ENCODE assay signal across 1 cellular context in genomic region chr11:581752-582151, GRCh38.
TF ChIP-seq lines count a peak whose summit lies in the region.

No MANE protein-coding gene starts in this region.

TF ChIP-seq in HepG2, 621 proteins besides CTCF, POLR2A, EP300 and RAD21:
- peak; percentile 32 for TF ChIP-seq RBM22 (optimal IDR thresholded peaks at IDR 0.05; ENCODE audit: low read length)
- TF ChIP-seq, protein P1, sequence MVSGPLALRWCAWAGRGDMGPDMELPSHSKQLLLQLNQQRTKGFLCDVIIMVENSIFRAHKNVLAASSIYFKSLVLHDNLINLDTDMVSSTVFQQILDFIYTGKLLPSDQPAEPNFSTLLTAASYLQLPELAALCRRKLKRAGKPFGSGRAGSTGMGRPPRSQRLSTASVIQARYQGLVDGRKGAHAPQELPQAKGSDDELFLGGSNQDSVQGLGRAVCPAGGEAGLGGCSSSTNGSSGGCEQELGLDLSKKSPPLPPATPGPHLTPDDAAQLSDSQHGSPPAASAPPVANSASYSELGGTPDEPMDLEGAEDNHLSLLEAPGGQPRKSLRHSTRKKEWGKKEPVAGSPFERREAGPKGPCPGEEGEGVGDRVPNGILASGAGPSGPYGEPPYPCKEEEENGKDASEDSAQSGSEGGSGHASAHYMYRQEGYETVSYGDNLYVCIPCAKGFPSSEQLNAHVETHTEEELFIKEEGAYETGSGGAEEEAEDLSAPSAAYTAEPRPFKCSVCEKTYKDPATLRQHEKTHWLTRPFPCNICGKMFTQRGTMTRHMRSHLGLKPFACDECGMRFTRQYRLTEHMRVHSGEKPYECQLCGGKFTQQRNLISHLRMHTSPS (CRISPR knock-in tag; IDR thresholded peaks at IDR 0.05; ENCODE audit: low read depth): no peak
TF ChIP-seq in HepG2: peak in this region for 1.
